In genomic region chr1:22141948-22142314, GRCh38 we compare ENCODE assay signal across 9 cellular contexts. TPM values are rescaled to one million over a fixed set of nuclear protein-coding genes. Genes with fewer than 3 reads are reported as not detected.
DNase-seq lines count a peak whose midpoint lies in the region; ATAC-seq and TF ChIP-seq lines count a peak whose summit lies in the region.
"Had no signal": no experiment of that assay in that cellular context is flagged by ENCODE, and none has a peak within 500 bp of the region (broad histone marks: within the 10 kb centered on the region; RNA-seq: fewer than 3 reads in every experiment).

No MANE protein-coding gene starts in this region.

- no peak overlapping the region for H3K27ac ChIP-seq in lower lobe of right lung
- no peak overlapping the region for H3K27ac ChIP-seq in thoracic aorta

- H3K36me3 Mint-ChIP-seq in MCF 10A (ENCODE audit: insufficient read depth, unreplicated experiment), result no peaks in the 10 kb centered on the region

- POLR2A ChIA-PET in MCF 10A (lab: Yijun Ruan, JAX), result interaction anchor here (0.7 kb wide), 1 partner anchor 133 kb away, joined by 3 read pairs; no protein-coding TSS in a partner anchor

- peak overlapping the region; percentile 58 for H3K4me3 Mint-ChIP-seq in MCF 10A (ENCODE audit: unreplicated experiment)

- no TSS peak for BruUV-seq in MCF 10A (replicated peaks; lab: Mats Ljungman, UMichigan)

- H3K27ac Mint-ChIP-seq in MCF 10A (ENCODE audit: low read depth, unreplicated experiment), result no peak overlapping the region

- peaks cover 18% of the 10 kb centered on the region for H3K4me1 Mint-ChIP-seq in MCF 10A (ENCODE audit: insufficient read depth, unreplicated experiment)

- H3K9me3 Mint-ChIP-seq in MCF 10A (ENCODE audit: unreplicated experiment), result no peaks in the 10 kb centered on the region

- intact Hi-C loops in MCF 10A (cut with micrococcal nuclease) (no loop called here), lower lobe of right lung (cut with DNase I) (no loop called here)

- TF ChIP-seq CTCF in MCF 10A (IDR thresholded peaks at IDR 0.05; ENCODE audit: unreplicated experiment) (no peak), lower lobe of right lung (IDR thresholded peaks at IDR 0.05) (no peak), thoracic aorta (IDR thresholded peaks at IDR 0.05) (no peak)

- H3K4me1 ChIP-seq in lower lobe of right lung, result peaks cover 18% of the 10 kb centered on the region
- peaks cover 6 to 17% of the 10 kb centered on the region in 2 donors for H3K4me1 ChIP-seq in thoracic aorta (ENCODE audit: control insufficient read depth in 1 of 2, low read depth in 2 of 2)

- H3K9me3 ChIP-seq in lower lobe of right lung (no peaks in the 10 kb centered on the region), thoracic aorta (no peaks in the 10 kb centered on the region)

- H3K36me3 ChIP-seq in lower lobe of right lung (no peaks in the 10 kb centered on the region), thoracic aorta (no peaks in the 10 kb centered on the region)

- peaks cover 46% of the 10 kb centered on the region for H3K27me3 ChIP-seq in lower lobe of right lung (ENCODE audit: low read depth)
- no peaks in the 10 kb centered on the region for H3K27me3 ChIP-seq in thoracic aorta (replicated peaks; ENCODE audit: insufficient read depth)

- H3K27me3 Mint-ChIP-seq in MCF 10A (ENCODE audit: insufficient read depth, unreplicated experiment), result peaks cover under 1% of the 10 kb centered on the region

- CTCF ChIA-PET in MCF 10A (lab: Yijun Ruan, JAX), result interaction anchor here (0.6 to 0.7 kb wide), 2 partner anchors 10 to 190 kb away, joined by 3 to 5 read pairs; no protein-coding TSS in a partner anchor

- peak; percentile 62 for DNase-seq in activated CD8-positive, alpha-beta memory T cell treated with anti-CD3 and anti-CD28 coated beads for 24 hours
- DNase-seq in activated CD8-positive, alpha-beta memory T cell treated with anti-CD3 and anti-CD28 coated beads, Interleukin-2, amount 50 U/mL, for 48 hours, result no peak
- DNase-seq in MCF 10A (ENCODE audit: unreplicated experiment) (no peak), lower lobe of right lung (no peak), thoracic aorta (ENCODE audit: low spot score) (no peak), DMS153 treated with DMSO at 0.1 percent for 48 hours (lab: John Stamatoyannopoulos, UW; ENCODE audit: unreplicated experiment) (no peak), kidney tubule cell (ENCODE audit: low spot score) (no peak)
- DNase-seq: NCI-H187 had no signal

- H3K4me3 ChIP-seq in lower lobe of right lung (peak overlapping the region; percentile 60), thoracic aorta (peak overlapping the region; percentile 72)

- peak; percentile 5 to 23 for ATAC-seq in lower lobe of right lung
- ATAC-seq in thoracic aorta (ENCODE audit: insufficient number of reproducible peaks, low FRiP score, low read depth), result no peak
- ATAC-seq in GM19397 (IDR thresholded peaks at IDR 0.05; ENCODE audit: unreplicated experiment), result no peak

RNA-seq across cellular contexts. Expression of gene WNT4, which starts 1.0 kb away (rescaled TPM):
- not detected in 2 replicates for total RNA-seq in MCF 10A (2022)
- 3.8 TPM for total RNA-seq in lower lobe of right lung
- total RNA-seq in thoracic aorta, result not detected

Comparison
In these comparisons a context has a peak if more than half of its experiments do, and no peak if none do; other contexts are left out.
1. ATAC-seq: peak in lower lobe of right lung (2 of 2); none in thoracic aorta (single experiment) and GM19397 (single experiment).